In genomic region chr21:6077358-6077757, GRCh38 we compare ENCODE assay signal across 4 cellular contexts.
DNase-seq lines count a peak whose midpoint lies in the region; ATAC-seq, FAIRE-seq and TF ChIP-seq lines count a peak whose summit lies in the region.
"Not testable (repeated sequence)": the region's sequence is repeated elsewhere in the genome, so short reads cannot be mapped to it uniquely, and the experiment has no call there.

No MANE protein-coding gene starts in this region.

- BruUV-seq in K562 (replicated peaks; lab: Mats Ljungman, UMichigan), result not testable (repeated sequence)

- POLR2A ChIA-PET in K562 (lab: Yijun Ruan, JAX), result not testable (repeated sequence)

- not testable (repeated sequence) for H3K9me3 ChIP-seq in K562 (replicated peaks; ENCODE audit: control insufficient read depth, insufficient read depth, low read depth, low read length); left lung; lower lobe of right lung; upper lobe of right lung

- H3K36me3 ChIP-seq in K562 (ENCODE audit: control insufficient read depth, insufficient read depth, low read length); left lung; lower lobe of right lung; upper lobe of right lung: not testable (repeated sequence)

- intact Hi-C loops in K562 (cut with micrococcal nuclease); left lung (cut with DNase I); lower lobe of right lung (cut with DNase I); upper lobe of right lung (cut with DNase I): not testable (repeated sequence)

- not testable (repeated sequence) for H3K79me2 ChIP-seq in K562 (ENCODE audit: control insufficient read depth, insufficient read depth, low read length)

- ATAC-seq in K562 (peak; percentile 16; the same call in 2 of the 3 replicates), left lung (peak; percentile 70), lower lobe of right lung (peak; percentile 61 to 71), upper lobe of right lung (peak; percentile 66)

- H3K27me3 ChIP-seq in K562 (ENCODE audit: control insufficient read depth in 2 of 2, insufficient read depth in 2 of 2, low read length in 2 of 2); left lung; lower lobe of right lung (ENCODE audit: low read depth); upper lobe of right lung: not testable (repeated sequence)

- H2AFZ ChIP-seq in K562 (ENCODE audit: low read depth, low read length), result not testable (repeated sequence)

- not testable (repeated sequence) for TF ChIP-seq EP300 in K562 (IDR thresholded peaks at IDR 0.05; ENCODE audit: low read length)

- CTCF ChIA-PET in K562 (lab: Yijun Ruan, JAX; ENCODE audit: low intra/inter-chr PET ratio), result not testable (repeated sequence)

- H3K9ac ChIP-seq in K562 (ENCODE audit: insufficient read depth in 1 of 2, low read depth in 2 of 2, low read length in 2 of 2), result not testable (repeated sequence)

- H3K4me2 ChIP-seq in K562 (ENCODE audit: insufficient read depth, low read length), result not testable (repeated sequence)

- not testable (repeated sequence) for DNase-seq in K562 (ENCODE audit: extremely low read depth in 1 of 4, low spot score in 3 of 4); left lung; lower lobe of right lung; upper lobe of right lung

- in situ Hi-C loops in K562 (cut with MboI), result not testable (repeated sequence)

- TF ChIP-seq CTCF in K562 (IDR thresholded peaks at IDR 0.05 in 2 of 3, conservative IDR thresholded peaks at IDR 0.05 in 1 of 3; ENCODE audit: insufficient read depth in 2 of 3, low read depth in 1 of 3, low read length in 3 of 3); left lung (IDR thresholded peaks at IDR 0.05); lower lobe of right lung (IDR thresholded peaks at IDR 0.05); upper lobe of right lung (IDR thresholded peaks at IDR 0.05): not testable (repeated sequence)

- not testable (repeated sequence) for H4K20me1 ChIP-seq in K562 (replicated peaks; ENCODE audit: control insufficient read depth, insufficient read depth, low read length)

- not testable (repeated sequence) for H3K4me3 ChIP-seq in K562, left lung, lower lobe of right lung, upper lobe of right lung

- not testable (repeated sequence) for TF ChIP-seq RAD21 in K562 (CRISPR knock-in tag; conservative IDR thresholded peaks at IDR 0.05 in 1 of 2, IDR thresholded peaks at IDR 0.05 in 1 of 2)

- no CpG with 5 or more reads among the region's 12 CpGs for WGBS in K562 (ENCODE audit: insufficient coverage, low coverage, missing lambda C conversion rate)

- H3K4me1 ChIP-seq in K562 (replicated peaks in 1 of 2; ENCODE audit: control insufficient read depth in 2 of 2, insufficient read depth in 2 of 2, low read length in 2 of 2); left lung; lower lobe of right lung; upper lobe of right lung: not testable (repeated sequence)

- FAIRE-seq in K562 (lab: Jason Lieb, UNC), result not testable (repeated sequence)

- not testable (repeated sequence) for H3K9me1 ChIP-seq in K562 (ENCODE audit: control insufficient read depth, insufficient read depth, low read length)

- TF ChIP-seq POLR2A in K562 (conservative IDR thresholded peaks at IDR 0.05), result not testable (repeated sequence)

- H3K27ac ChIP-seq in K562 (ENCODE audit: extremely low read depth, low read depth, low read length); left lung; lower lobe of right lung; upper lobe of right lung: not testable (repeated sequence)

Comparison
In these comparisons a context has a peak if more than half of its experiments do, and no peak if none do; other contexts are left out.
1. ATAC-seq: peak in every context shown above with its lines; median percentile 70 in left lung; 66 in lower lobe of right lung; 66 in upper lobe of right lung; 16 in K562.